In genomic region chr1:20080441-20081330, GRCh38 we compare ENCODE assay signal across 12 cellular contexts. TPM values are rescaled to one million over a fixed set of nuclear protein-coding genes. Genes with fewer than 3 reads are reported as not detected.
A peak's percentile ranks its signal among the peaks of the same experiment; 100 is the strongest.
DNase-seq lines count a peak whose midpoint lies in the region; ATAC-seq and TF ChIP-seq lines count a peak whose summit lies in the region.
"Had no signal": no experiment of that assay in that cellular context is flagged by ENCODE, and none has a peak within 500 bp of the region (broad histone marks: within the 10 kb centered on the region; RNA-seq: fewer than 3 reads in every experiment).

No MANE protein-coding gene starts in this region.

- H2AFZ ChIP-seq in GM23338 = peak overlapping the region; percentile 66
- H2AFZ ChIP-seq: parathyroid adenoma had no signal

- peaks cover 5% of the 10 kb centered on the region; the same call in 2 of the 3 replicates for H3K4me1 Mint-ChIP-seq in GM23338

- no peaks in the 10 kb centered on the region; the same call in 2 of the 3 replicates for H3K36me3 Mint-ChIP-seq in GM23338 (ENCODE audit: low read depth)

- no peak overlapping the region for H3K27ac ChIP-seq in GM23338 (ENCODE audit: low read depth)
- H3K27ac ChIP-seq in right lobe of liver = no peak overlapping the region
- H3K27ac ChIP-seq: parathyroid adenoma had no signal

- WGBS in right lobe of liver (ENCODE audit: insufficient coverage, low coverage, low lambda C conversion rate, missing lambda C conversion rate) = 41% methylated on average over 13 of the region's 20 CpGs

- TF ChIP-seq POLR2A in right lobe of liver (IDR thresholded peaks at IDR 0.05) = no peak

- H3K27me3 ChIP-seq in GM23338 (ENCODE audit: insufficient read depth) (no peaks in the 10 kb centered on the region), right lobe of liver (no peaks in the 10 kb centered on the region)

- H3K4me3 ChIP-seq in GM23338 (no peak overlapping the region), right lobe of liver (no peak overlapping the region)

- H3K27me3 Mint-ChIP-seq in GM23338 (ENCODE audit: insufficient read depth, low read depth, poor library complexity) = peaks cover 5% of the 10 kb centered on the region

- POLR2A ChIA-PET in GM10248 (lab: Yijun Ruan, JAX) = interaction anchor here (0.8 kb wide), 1 partner anchor 19 kb away, joined by 3 read pairs; no protein-coding TSS in a partner anchor
- POLR2A ChIA-PET in HEK293T (lab: Yijun Ruan, JAX) = no interaction called here

- DNase-seq in GM10248 (ENCODE audit: extremely low spot score) (peak; percentile 55), GM23338 (ENCODE audit: low spot score) (no peak), RPMI7951 (ENCODE audit: low read depth) (peak; percentile 54), right lobe of liver (peak in 1 of 3 donors; percentile 30), HEK293T (ENCODE audit: extremely low spot score) (no peak), cortex of kidney (lab: John Stamatoyannopoulos, UW) (no peak), midbrain (lab: John Stamatoyannopoulos, UW) (no peak)
- DNase-seq: amniotic stem cell, Calu3 had no signal

- ATAC-seq in GM23338 (no peak), right lobe of liver (peak; percentile 41 to 73 (median 63)), HG02623 (IDR thresholded peaks at IDR 0.05; ENCODE audit: unreplicated experiment) (no peak)

- no peaks in the 10 kb centered on the region; the same call in 2 of the 3 replicates for H3K9me3 Mint-ChIP-seq in GM23338

- H3K9me2 ChIP-seq in GM23338 (ENCODE audit: insufficient read depth) = no peaks in the 10 kb centered on the region

- no peaks in the 10 kb centered on the region for H3F3A ChIP-seq in GM23338 (replicated peaks; ENCODE audit: low read depth)

- H3K79me2 ChIP-seq in GM23338 (replicated peaks; ENCODE audit: insufficient read depth) = no peaks in the 10 kb centered on the region
- H3K79me2 ChIP-seq: parathyroid adenoma had no signal

- H3K4me1 ChIP-seq in GM23338 (ENCODE audit: insufficient read depth) (no peaks in the 10 kb centered on the region), right lobe of liver (no peaks in the 10 kb centered on the region)
- H3K4me1 ChIP-seq: parathyroid adenoma had no signal

- H3K27ac Mint-ChIP-seq in GM23338 = no peak overlapping the region

- no peak for TF ChIP-seq CTCF in GM10248 (IDR thresholded peaks at IDR 0.05; ENCODE audit: control extremely low read depth, extremely low read depth, low read depth, missing control alignments)
- no peak for TF ChIP-seq CTCF in GM23338 (conservative IDR thresholded peaks at IDR 0.05; ENCODE audit: low read depth in 2 of 2)
- no peak for TF ChIP-seq CTCF in right lobe of liver (IDR thresholded peaks at IDR 0.05)

- no peak overlapping the region for H3K4me3 Mint-ChIP-seq in GM23338

- CTCF ChIA-PET in GM10248 (lab: Yijun Ruan, JAX) = interaction anchor here (0.8 to 3.1 kb wide), 5 partner anchors 11 to 71 kb away, joined by 3 to 13 read pairs (median 5); no protein-coding TSS in a partner anchor
- CTCF ChIA-PET in HEK293T (lab: Yijun Ruan, JAX) = no interaction called here

- H3K9me3 ChIP-seq in right lobe of liver = no peaks in the 10 kb centered on the region

- no peak overlapping the region for H3K4me2 ChIP-seq in GM23338

- intact Hi-C loops in right lobe of liver (cut with DNase I) = no loop called here

- H4K20me1 ChIP-seq in GM23338 (replicated peaks; ENCODE audit: insufficient read depth) = no peaks in the 10 kb centered on the region

- H3K36me3 ChIP-seq in GM23338 (ENCODE audit: insufficient read depth) = no peaks in the 10 kb centered on the region
- H3K36me3 ChIP-seq in right lobe of liver = no peaks in the 10 kb centered on the region

TF ChIP-seq in GM23338, 12 proteins besides CTCF, POLR2A, EP300 and RAD21 (continues in another document):
- TF ChIP-seq EZH2phosphoT487 (IDR thresholded peaks at IDR 0.05; ENCODE audit: unreplicated experiment) (no peak), STAT1 (IDR thresholded peaks at IDR 0.05; ENCODE audit: unreplicated experiment) (no peak), CREB1 (CRISPR knock-in tag; IDR thresholded peaks at IDR 0.05; ENCODE audit: low read depth) (no peak), ZNF114 (CRISPR knock-in tag; IDR thresholded peaks at IDR 0.05) (no peak), NANOG (IDR thresholded peaks at IDR 0.05; ENCODE audit: borderline replicate concordance) (no peak)
- TF ChIP-seq, protein P1, sequence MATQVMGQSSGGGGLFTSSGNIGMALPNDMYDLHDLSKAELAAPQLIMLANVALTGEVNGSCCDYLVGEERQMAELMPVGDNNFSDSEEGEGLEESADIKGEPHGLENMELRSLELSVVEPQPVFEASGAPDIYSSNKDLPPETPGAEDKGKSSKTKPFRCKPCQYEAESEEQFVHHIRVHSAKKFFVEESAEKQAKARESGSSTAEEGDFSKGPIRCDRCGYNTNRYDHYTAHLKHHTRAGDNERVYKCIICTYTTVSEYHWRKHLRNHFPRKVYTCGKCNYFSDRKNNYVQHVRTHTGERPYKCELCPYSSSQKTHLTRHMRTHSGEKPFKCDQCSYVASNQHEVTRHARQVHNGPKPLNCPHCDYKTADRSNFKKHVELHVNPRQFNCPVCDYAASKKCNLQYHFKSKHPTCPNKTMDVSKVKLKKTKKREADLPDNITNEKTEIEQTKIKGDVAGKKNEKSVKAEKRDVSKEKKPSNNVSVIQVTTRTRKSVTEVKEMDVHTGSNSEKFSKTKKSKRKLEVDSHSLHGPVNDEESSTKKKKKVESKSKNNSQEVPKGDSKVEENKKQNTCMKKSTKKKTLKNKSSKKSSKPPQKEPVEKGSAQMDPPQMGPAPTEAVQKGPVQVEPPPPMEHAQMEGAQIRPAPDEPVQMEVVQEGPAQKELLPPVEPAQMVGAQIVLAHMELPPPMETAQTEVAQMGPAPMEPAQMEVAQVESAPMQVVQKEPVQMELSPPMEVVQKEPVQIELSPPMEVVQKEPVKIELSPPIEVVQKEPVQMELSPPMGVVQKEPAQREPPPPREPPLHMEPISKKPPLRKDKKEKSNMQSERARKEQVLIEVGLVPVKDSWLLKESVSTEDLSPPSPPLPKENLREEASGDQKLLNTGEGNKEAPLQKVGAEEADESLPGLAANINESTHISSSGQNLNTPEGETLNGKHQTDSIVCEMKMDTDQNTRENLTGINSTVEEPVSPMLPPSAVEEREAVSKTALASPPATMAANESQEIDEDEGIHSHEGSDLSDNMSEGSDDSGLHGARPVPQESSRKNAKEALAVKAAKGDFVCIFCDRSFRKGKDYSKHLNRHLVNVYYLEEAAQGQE (IDR thresholded peaks at IDR 0.05; ENCODE audit: unreplicated experiment) = no peak

TF ChIP-seq in HEK293T, 16 proteins besides CTCF, POLR2A, EP300 and RAD21:
- TF ChIP-seq FOXK2 (IDR thresholded peaks at IDR 0.05) = no peak
- no peak for TF ChIP-seq LEF1 (IDR thresholded peaks at IDR 0.05; ENCODE audit: borderline replicate concordance)
- no peak for TF ChIP-seq FOXM1 (IDR thresholded peaks at IDR 0.05; ENCODE audit: borderline replicate concordance)
- TF ChIP-seq SP1 (IDR thresholded peaks at IDR 0.05) = no peak
- TF ChIP-seq, protein P2, sequence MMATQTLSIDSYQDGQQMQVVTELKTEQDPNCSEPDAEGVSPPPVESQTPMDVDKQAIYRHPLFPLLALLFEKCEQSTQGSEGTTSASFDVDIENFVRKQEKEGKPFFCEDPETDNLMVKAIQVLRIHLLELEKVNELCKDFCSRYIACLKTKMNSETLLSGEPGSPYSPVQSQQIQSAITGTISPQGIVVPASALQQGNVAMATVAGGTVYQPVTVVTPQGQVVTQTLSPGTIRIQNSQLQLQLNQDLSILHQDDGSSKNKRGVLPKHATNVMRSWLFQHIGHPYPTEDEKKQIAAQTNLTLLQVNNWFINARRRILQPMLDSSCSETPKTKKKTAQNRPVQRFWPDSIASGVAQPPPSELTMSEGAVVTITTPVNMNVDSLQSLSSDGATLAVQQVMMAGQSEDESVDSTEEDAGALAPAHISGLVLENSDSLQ (IDR thresholded peaks at IDR 0.05) = no peak
- TF ChIP-seq SUZ12 (IDR thresholded peaks at IDR 0.05) = no peak
- TF ChIP-seq CTBP1 (IDR thresholded peaks at IDR 0.05; ENCODE audit: borderline replicate concordance) = no peak
- TF ChIP-seq HDGF (IDR thresholded peaks at IDR 0.05; ENCODE audit: borderline replicate concordance) = no peak
- TF ChIP-seq FOXA1 (IDR thresholded peaks at IDR 0.05) = no peak
- TF ChIP-seq NFRKB (IDR thresholded peaks at IDR 0.05) = no peak
- TF ChIP-seq ELF4 (IDR thresholded peaks at IDR 0.05) = no peak
- TF ChIP-seq TARDBP (IDR thresholded peaks at IDR 0.05) = no peak
- no peak for TF ChIP-seq BHLHE40 (IDR thresholded peaks at IDR 0.05; ENCODE audit: borderline replicate concordance)

RNA-seq across cellular contexts. Expression of gene PLA2G5, which starts 10.7 kb away (rescaled TPM):
- total RNA-seq in GM23338 (2014; rRNA removed; shearing (Covaris generic)) = 0.16 TPM in 1 of 2 replicates, not detected in the other
- polyA plus RNA-seq in GM23338 (2016; fragmentation: Nextera tagmentation; extraction: Ambion mirVana) = not detected in 2 replicates
- not detected in 2 replicates for total RNA-seq in RPMI7951 (2014; rRNA removed; shearing (Covaris generic))
- total RNA-seq in right lobe of liver = 1 to 10 TPM in 5 of 6 experiments, under 1 TPM in 1; 0.62 to 4.8 (median 3.2) TPM
- total RNA-seq: Calu3 had no signal

RNA-seq across cellular contexts. Expression of gene PLA2G2D, which starts 38.6 kb away (rescaled TPM):
- total RNA-seq in GM23338 (2014; rRNA removed; shearing (Covaris generic)) = not detected in 2 replicates
- polyA plus RNA-seq in GM23338 (2016; fragmentation: Nextera tagmentation; extraction: Ambion mirVana) = not detected in 2 replicates
- not detected in 2 replicates for total RNA-seq in RPMI7951 (2014; rRNA removed; shearing (Covaris generic))
- under 1 TPM in 1 of 6 experiments, not detected in 5; 0.10 TPM for total RNA-seq in right lobe of liver
- total RNA-seq: Calu3, ureter had no signal

RNA-seq across cellular contexts. Expression of gene PLA2G2F, which starts 58.4 kb away (rescaled TPM):
- total RNA-seq in GM23338 (2014; rRNA removed; shearing (Covaris generic)) = not detected in 2 replicates
- polyA plus RNA-seq in GM23338 (2016; fragmentation: Nextera tagmentation; extraction: Ambion mirVana) = not detected in 2 replicates
- total RNA-seq in RPMI7951 (2014; rRNA removed; shearing (Covaris generic)) = not detected in 2 replicates
- not detected for total RNA-seq in right lobe of liver
- total RNA-seq: Calu3 had no signal

Comparison
In these comparisons a context has a peak if more than half of its experiments do, and no peak if none do; other contexts are left out.
1. DNase-seq: peak in GM10248 (single experiment) and RPMI7951 (single experiment); none in GM23338 (single experiment), HEK293T (single experiment), cortex of kidney (single experiment) and midbrain (single experiment).
2. ATAC-seq: peak in right lobe of liver (4 of 4); none in GM23338 (single experiment) and HG02623 (single experiment).